ENCODE assay signal across 8 cellular contexts in the genomic region with DNA sequence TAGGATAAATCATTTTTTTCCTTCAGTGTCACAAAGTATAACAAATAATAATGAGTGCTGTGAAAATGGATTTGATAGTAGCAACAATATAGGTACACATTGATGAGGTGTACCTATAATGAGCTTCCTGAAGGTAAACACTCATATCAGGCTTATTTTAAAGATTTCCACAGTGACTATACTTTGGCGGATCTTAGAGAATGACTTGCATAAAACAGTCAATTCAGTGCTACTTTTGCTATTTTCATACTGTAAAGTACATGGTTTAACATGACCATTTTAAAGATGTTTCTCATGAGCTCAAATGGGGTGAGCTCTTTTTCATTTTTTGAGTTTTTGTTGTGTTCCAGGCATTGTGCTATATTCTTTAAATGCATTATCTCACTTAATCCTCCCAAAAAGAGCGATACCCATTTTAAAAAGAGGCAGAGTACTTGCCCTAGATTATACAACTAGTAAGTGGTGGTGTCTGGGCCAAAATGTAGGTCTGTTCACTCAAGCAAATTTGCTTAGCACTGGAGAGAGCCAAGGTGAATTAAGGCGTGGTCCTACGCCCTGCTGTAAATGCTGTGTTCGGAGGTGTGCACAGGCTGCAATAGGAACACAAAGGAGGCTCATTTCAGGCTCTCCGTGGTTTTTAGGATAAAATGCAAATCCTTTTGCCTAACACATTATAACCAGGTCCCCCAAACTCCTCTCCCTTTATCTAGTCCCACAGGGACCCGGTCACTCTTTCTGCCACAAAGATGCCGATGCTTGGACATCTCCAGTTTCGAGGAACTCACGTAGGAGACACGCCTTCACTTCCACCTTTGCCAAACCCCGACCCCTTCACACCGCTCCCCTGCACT. TPM values are rescaled to one million over a fixed set of nuclear protein-coding genes. Genes with fewer than 3 reads are reported as not detected.
DNase-seq lines count a peak whose midpoint lies in the region; ATAC-seq and TF ChIP-seq lines count a peak whose summit lies in the region.

No MANE protein-coding gene starts in this region.

- ATAC-seq in left lung, result peak; percentile 52

- TF ChIP-seq POLR2A in tibial nerve (IDR thresholded peaks at IDR 0.05), result no peak

- no peak for DNase-seq in activated T-cell treated with anti-CD3 and anti-CD28 coated beads, Interleukin-2, amount 50 U/mL, for 24 hours
- DNase-seq in activated T-cell treated with anti-CD3 and anti-CD28 coated beads for 4 hours (no peak), left lung (no peak), tibial nerve (ENCODE audit: low spot score in 2 of 2) (no peak), NCI-H345 treated with DMSO at 0.1 percent for 48 hours (lab: John Stamatoyannopoulos, UW; ENCODE audit: unreplicated experiment) (no peak), NCI-H1105 treated with DMSO at 0.1 percent for 48 hours (lab: John Stamatoyannopoulos, UW) (no peak), GM10266 (ENCODE audit: extremely low spot score) (no peak)

- H3K36me3 ChIP-seq in left lung (peaks cover 0 to 25% of the 10 kb centered on the region in 2 donors), tibial nerve (peaks cover 0 to 28% (median 4%) of the 10 kb centered on the region in 3 donors)

- H3K4me1 Mint-ChIP-seq in activated T-cell treated with anti-CD3 and anti-CD28 coated beads, Interleukin-2, amount 50 U/mL, for 24 hours (ENCODE audit: low read depth), result peaks cover 30% of the 10 kb centered on the region
- H3K4me1 Mint-ChIP-seq in activated naive CD8-positive, alpha-beta T cell (ENCODE audit: low read depth), result peaks cover 29% of the 10 kb centered on the region

- 45 to 48% methylated on average over 13 of the region's 13 CpGs for WGBS in tibial nerve, 2 donors

- TF ChIP-seq EP300 in tibial nerve (IDR thresholded peaks at IDR 0.05), result no peak

- TF ChIP-seq CTCF in left lung (IDR thresholded peaks at IDR 0.05), result no peak
- TF ChIP-seq CTCF in tibial nerve (IDR thresholded peaks at IDR 0.05), result no peak
- no peak for TF ChIP-seq CTCF in GM10266 (IDR thresholded peaks at IDR 0.05; ENCODE audit: control insufficient read depth, insufficient read depth, low read depth, missing control alignments)

- H3K9me3 Mint-ChIP-seq in activated T-cell treated with anti-CD3 and anti-CD28 coated beads, Interleukin-2, amount 50 U/mL, for 24 hours, result peaks cover 3% of the 10 kb centered on the region
- no peaks in the 10 kb centered on the region for H3K9me3 Mint-ChIP-seq in activated naive CD8-positive, alpha-beta T cell (ENCODE audit: low read depth)

- H3K4me3 ChIP-seq in left lung, result peak overlapping the region; percentile 68 to 77
- peak overlapping the region; percentile 57 to 99 (median 92) for H3K4me3 ChIP-seq in tibial nerve

- H3K36me3 Mint-ChIP-seq in activated T-cell treated with anti-CD3 and anti-CD28 coated beads, Interleukin-2, amount 50 U/mL, for 24 hours (ENCODE audit: low read depth), result peaks cover 35% of the 10 kb centered on the region
- peaks cover 7% of the 10 kb centered on the region for H3K36me3 Mint-ChIP-seq in activated naive CD8-positive, alpha-beta T cell

- H3K9me3 ChIP-seq in left lung, result no peaks in the 10 kb centered on the region
- no peaks in the 10 kb centered on the region for H3K9me3 ChIP-seq in tibial nerve

- H3K27ac Mint-ChIP-seq in activated T-cell treated with anti-CD3 and anti-CD28 coated beads, Interleukin-2, amount 50 U/mL, for 24 hours, result peak overlapping the region; percentile 92
- peak overlapping the region; percentile 85 for H3K27ac Mint-ChIP-seq in activated naive CD8-positive, alpha-beta T cell

- H3K4me1 ChIP-seq in left lung (peaks cover 7 to 18% of the 10 kb centered on the region in 2 donors), tibial nerve (peaks cover 0 to 27% (median 15%) of the 10 kb centered on the region in 4 donors)

- H3K27ac ChIP-seq in left lung (no peak overlapping the region), tibial nerve (peak overlapping the region in 3 of 4 donors; percentile 62 to 86 (median 72))

- peaks cover 23% of the 10 kb centered on the region for H3K27me3 Mint-ChIP-seq in activated T-cell treated with anti-CD3 and anti-CD28 coated beads, Interleukin-2, amount 50 U/mL, for 24 hours
- H3K27me3 Mint-ChIP-seq in activated naive CD8-positive, alpha-beta T cell, result peaks cover 13% of the 10 kb centered on the region

- H3K27me3 ChIP-seq in left lung, result peaks cover 0 to 47% of the 10 kb centered on the region in 2 donors
- peaks cover 0 to 27% of the 10 kb centered on the region in 2 donors for H3K27me3 ChIP-seq in tibial nerve

- peak overlapping the region; percentile 98 for H3K4me3 Mint-ChIP-seq in activated T-cell treated with anti-CD3 and anti-CD28 coated beads, Interleukin-2, amount 50 U/mL, for 24 hours
- H3K4me3 Mint-ChIP-seq in activated naive CD8-positive, alpha-beta T cell, result peak overlapping the region; percentile 98

- intact Hi-C loops in left lung (cut with DNase I), result no loop called here

RNA-seq across cellular contexts. Expression of a gene that starts 0.6 kb away (rescaled TPM):
- total RNA-seq in left lung (10 to 100 TPM; 28.8 to 36.6 TPM), tibial nerve (10 to 100 TPM; 30.4 to 45.0 (median 38.0) TPM)

Comparison
In these comparisons a context has a peak if more than half of its experiments do, and no peak if none do; other contexts are left out.
1. H3K27ac ChIP-seq: peak in tibial nerve (3 of 4); none in left lung (0 of 2).